ENCODE assay signal across 8 cellular contexts in genomic region chr20:63102720-63103375, GRCh38.
DNase-seq lines count a peak whose midpoint lies in the region; ATAC-seq and TF ChIP-seq lines count a peak whose summit lies in the region.

No MANE protein-coding gene starts in this region.

- TF ChIP-seq CTCF in BE2C (IDR thresholded peaks at IDR 0.05; ENCODE audit: low read depth, low read length): no peak
- no peak for TF ChIP-seq CTCF in fibroblast of pulmonary artery (IDR thresholded peaks at IDR 0.05; ENCODE audit: low read length, missing control alignments)

- ATAC-seq in HG03432 (IDR thresholded peaks at IDR 0.05; ENCODE audit: unreplicated experiment): no peak

- peak; percentile 24 for DNase-seq in BE2C
- DNase-seq in activated CD8-positive, alpha-beta memory T cell treated with anti-CD3 and anti-CD28 coated beads, Interleukin-2, amount 50 U/mL, for 24 hours (ENCODE audit: extremely low read depth): peak; percentile 27
- DNase-seq in fibroblast of pulmonary artery (ENCODE audit: low read depth): peak; percentile 37
- peak; percentile 34 for DNase-seq in occipital lobe (lab: John Stamatoyannopoulos, UW)
- DNase-seq in SKM-1 (lab: John Stamatoyannopoulos, UW; ENCODE audit: unreplicated experiment): no peak

- H3K27me3 ChIP-seq in BE2C (peaks cover 40% of the 10 kb centered on the region), HUES6 (ENCODE audit: control insufficient read depth, insufficient read depth, low read length) (peaks cover 69% of the 10 kb centered on the region), subcutaneous abdominal adipose tissue (ENCODE audit: control insufficient read depth in 5 of 5, insufficient read depth in 4 of 5, low read length in 5 of 5) (peaks cover 10 to 32% (median 21%) of the 10 kb centered on the region in 5 donors)

- H3K9ac ChIP-seq in HUES6 (ENCODE audit: low read length) (no peak overlapping the region), subcutaneous abdominal adipose tissue (ENCODE audit: low read length in 5 of 5) (peak overlapping the region in 1 of 5 donors; percentile 39)

- H3K36me3 ChIP-seq in BE2C: no peaks in the 10 kb centered on the region
- no peaks in the 10 kb centered on the region for H3K36me3 ChIP-seq in HUES6 (ENCODE audit: control insufficient read depth, insufficient read depth, low read length)
- no peaks in the 10 kb centered on the region for H3K36me3 ChIP-seq in subcutaneous abdominal adipose tissue (ENCODE audit: control insufficient read depth in 5 of 5, insufficient read depth in 5 of 5, low read length in 5 of 5)

- H3K9me3 ChIP-seq in BE2C (0 out of 2 replicates have a peak, but pooled peaks cover 1% of the 10 kb centered on the region), HUES6 (ENCODE audit: control insufficient read depth, insufficient read depth, low read depth, low read length) (peaks cover 9% of the 10 kb centered on the region), subcutaneous abdominal adipose tissue (ENCODE audit: control insufficient read depth in 5 of 5, low read length in 5 of 5) (peaks cover 0 to 12% (median 5%) of the 10 kb centered on the region in 5 donors)

- H3K4me3 ChIP-seq in BE2C (ENCODE audit: low read depth, low read length): no peak overlapping the region
- peak overlapping the region; percentile 76 for H3K4me3 ChIP-seq in HUES6 (ENCODE audit: low read depth, low read length)
- peak overlapping the region; percentile 17 for H3K4me3 ChIP-seq in fibroblast of pulmonary artery (replicated peaks; ENCODE audit: low read depth, low read length)
- H3K4me3 ChIP-seq in subcutaneous abdominal adipose tissue (ENCODE audit: low read depth in 1 of 5, low read length in 5 of 5): peak overlapping the region in 4 of 5 donors; percentile 17 to 82 (median 76)

- H3K4me1 ChIP-seq in BE2C (no peaks in the 10 kb centered on the region), HUES6 (ENCODE audit: control insufficient read depth, insufficient read depth, low read length) (peaks cover 7% of the 10 kb centered on the region), subcutaneous abdominal adipose tissue (ENCODE audit: control insufficient read depth in 5 of 5, insufficient read depth in 5 of 5, low read length in 5 of 5) (peaks cover 0 to 25% (median 21%) of the 10 kb centered on the region in 5 donors)

- H3K27ac ChIP-seq in HUES6 (ENCODE audit: low read depth, low read length) (no peak overlapping the region), subcutaneous abdominal adipose tissue (ENCODE audit: low read depth, low read length) (no peak overlapping the region)
